In the genomic region with DNA sequence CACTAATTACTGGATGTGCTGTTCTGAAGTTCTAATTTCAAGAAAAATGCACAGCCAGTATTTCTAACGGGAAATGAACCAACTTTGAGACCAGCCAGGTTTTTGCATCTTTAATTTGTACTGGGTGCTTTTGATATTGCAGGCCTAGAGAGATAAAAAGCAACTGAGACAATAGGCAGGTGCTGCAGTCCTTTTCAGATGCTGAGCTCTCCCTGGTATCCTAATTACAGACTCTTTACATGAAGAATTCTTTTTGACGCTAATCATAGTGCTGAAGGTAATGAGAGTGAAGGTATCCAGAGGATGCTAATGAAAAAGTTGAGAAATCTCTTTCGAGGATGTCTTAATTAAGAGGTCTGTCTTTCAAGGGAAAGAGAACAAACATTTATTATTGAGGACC, we compare ENCODE assay signal across 30 cellular contexts.
"Had no signal": no experiment of that assay in that cellular context is flagged by ENCODE, and none has a peak within 500 bp of the region (broad histone marks: within the 10 kb centered on the region; RNA-seq: fewer than 3 reads in every experiment).

No MANE protein-coding gene starts in this region.

- H3K27me3 Mint-ChIP-seq: activated CD4-positive, alpha-beta memory T cell treated with anti-CD3 and anti-CD28 coated beads, Interleukin-2, amount 10 ng/mL, durations not matched to agents 7 days and 5 days; activated T-helper 17 cell treated with anti-CD3 and anti-CD28 coated beads, Interleukin-2, amount 50 U/mL, for 72 hours; dendritic cell treated with granulocyte-macrophage colony-stimulating factor and Interleukin-4, amounts not matched to agents 40 ng/mL and 50 ng/mL, for 4 days had no signal

- H3K4me3 Mint-ChIP-seq: activated CD4-positive, alpha-beta memory T cell treated with anti-CD3 and anti-CD28 coated beads, Interleukin-2, amount 10 ng/mL, durations not matched to agents 7 days and 5 days; activated CD4-positive, alpha-beta T cell treated with anti-CD3 and anti-CD28 coated beads, Interleukin-2, amount 10 ng/mL, durations not matched to agents 7 days and 5 days; activated naive CD8-positive, alpha-beta T cell; activated T-cell treated with anti-CD3 and anti-CD28 coated beads, Interleukin-2, amount 50 U/mL, for 4 hours; activated T-helper 17 cell treated with anti-CD3 and anti-CD28 coated beads, Interleukin-2, amount 50 U/mL, for 72 hours; central memory CD8-positive, alpha-beta T cell; dendritic cell treated with granulocyte-macrophage colony-stimulating factor and Interleukin-4, amounts not matched to agents 40 ng/mL and 50 ng/mL, for 4 days; endodermal cell; T-helper 17 cell; T-helper 2 cell treated with Interferon-gamma antibody and Interleukin-4, amounts not matched to agents 5 μg/mL and 100 μg/mL, for 36 hours had no signal

- H3K4me1 Mint-ChIP-seq: activated CD4-positive, alpha-beta memory T cell treated with anti-CD3 and anti-CD28 coated beads, Interleukin-2, amount 10 ng/mL, durations not matched to agents 7 days and 5 days; activated CD4-positive, alpha-beta T cell treated with anti-CD3 and anti-CD28 coated beads, Interleukin-2, amount 10 ng/mL, durations not matched to agents 7 days and 5 days; activated T-helper 17 cell treated with anti-CD3 and anti-CD28 coated beads, Interleukin-2, amount 50 U/mL, for 72 hours; central memory CD8-positive, alpha-beta T cell; T-helper 17 cell had no signal

- DNase-seq: activated CD4-positive, alpha-beta memory T cell treated with anti-CD3 and anti-CD28 coated beads, Interleukin-2, amount 10 ng/mL, durations not matched to agents 7 days and 5 days; activated CD4-positive, alpha-beta T cell treated with anti-CD3 and anti-CD28 coated beads for 1 hour; activated CD4-positive, alpha-beta T cell treated with anti-CD3 and anti-CD28 coated beads for 4 hours; activated CD4-positive, alpha-beta T cell treated with anti-CD3 and anti-CD28 coated beads, Interleukin-2, amount 10 ng/mL, durations not matched to agents 7 days and 5 days; activated CD4-positive, alpha-beta T cell treated with anti-CD3 and anti-CD28 coated beads, Interleukin-2, amount 50 U/mL, for 4 hours; activated CD8-positive, alpha-beta memory T cell treated with anti-CD3 and anti-CD28 coated beads for 24 hours; activated effector memory CD4-positive, alpha-beta T cell treated with Interleukin-2 at 50 U/mL for 16 hours; activated gamma-delta T cell treated with Interleukin-2 at 50 U/mL for 16 hours; activated naive CD4-positive, alpha-beta T cell treated with anti-CD3 and anti-CD28 coated beads, Interleukin-2, amount 50 U/mL, for 16 hours; activated naive CD4-positive, alpha-beta T cell treated with Interleukin-2 at 50 U/mL for 16 hours; activated T-cell treated with anti-CD3 and anti-CD28 coated beads, Interleukin-2, amount 50 U/mL, for 4 hours; amniotic stem cell; anterior cingulate cortex; brain microvascular endothelial cell; dorsolateral prefrontal cortex; effector memory CD4-positive, alpha-beta T cell; endodermal cell; foreskin fibroblast; head of caudate nucleus; T-helper 17 cell; T1000 had no signal

- H3K27me3 ChIP-seq: brain microvascular endothelial cell, dorsolateral prefrontal cortex had no signal

- H3K27ac ChIP-seq: brain microvascular endothelial cell, coronary artery, dorsolateral prefrontal cortex had no signal

- H3K27ac Mint-ChIP-seq: activated CD4-positive, alpha-beta memory T cell treated with anti-CD3 and anti-CD28 coated beads, Interleukin-2, amount 10 ng/mL, durations not matched to agents 7 days and 5 days; activated CD4-positive, alpha-beta T cell treated with anti-CD3 and anti-CD28 coated beads, Interleukin-2, amount 10 ng/mL, durations not matched to agents 7 days and 5 days; activated naive CD8-positive, alpha-beta T cell; activated T-helper 17 cell treated with anti-CD3 and anti-CD28 coated beads, Interleukin-2, amount 50 U/mL, for 72 hours; dendritic cell treated with granulocyte-macrophage colony-stimulating factor and Interleukin-4, amounts not matched to agents 40 ng/mL and 50 ng/mL, for 4 days; endodermal cell; T-helper 17 cell; T-helper 2 cell treated with Interferon-gamma antibody and Interleukin-4, amounts not matched to agents 5 μg/mL and 100 μg/mL, for 36 hours had no signal

- H3K36me3 ChIP-seq: brain microvascular endothelial cell had no signal

- FAIRE-seq: astrocyte, bronchial epithelial cell, frontal cortex had no signal

- H3K4me3 ChIP-seq: coronary artery, dorsolateral prefrontal cortex had no signal

- H3K36me3 Mint-ChIP-seq: activated naive CD8-positive, alpha-beta T cell had no signal

- H3K9me3 Mint-ChIP-seq: activated CD4-positive, alpha-beta T cell treated with anti-CD3 and anti-CD28 coated beads, Interleukin-2, amount 10 ng/mL, durations not matched to agents 7 days and 5 days; activated T-helper 17 cell treated with anti-CD3 and anti-CD28 coated beads, Interleukin-2, amount 50 U/mL, for 72 hours; T-helper 2 cell treated with Interferon-gamma antibody and Interleukin-4, amounts not matched to agents 5 μg/mL and 100 μg/mL, for 36 hours had no signal
